ENCODE assay signal across 8 cellular contexts in the genomic region with DNA sequence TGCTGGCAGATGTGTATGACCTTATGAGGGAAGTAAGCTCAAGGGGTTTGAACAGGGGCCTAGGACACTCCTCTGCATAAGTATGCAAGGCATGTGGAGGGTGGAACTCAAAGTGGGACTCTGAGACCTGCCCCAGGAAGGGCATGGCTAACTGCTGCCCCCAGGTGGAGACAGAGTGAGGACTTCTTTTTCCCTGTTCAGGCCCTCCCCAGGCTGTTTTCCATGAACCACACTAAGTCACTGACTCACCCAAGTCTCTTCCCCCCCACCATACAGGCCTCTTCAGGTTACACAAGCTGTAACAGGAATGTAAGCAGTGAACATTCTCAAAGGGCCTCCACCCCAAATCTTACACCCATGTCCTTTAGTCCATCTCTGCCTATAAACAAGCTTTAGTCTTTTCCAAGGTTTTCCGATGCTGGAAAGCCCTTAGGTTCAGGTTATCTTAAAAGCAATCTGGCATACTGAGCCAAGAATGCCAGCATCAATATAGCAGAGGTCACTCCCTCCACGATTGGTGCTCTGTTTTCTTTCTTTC. TPM values are rescaled to one million over a fixed set of nuclear protein-coding genes. Genes with fewer than 3 reads are reported as not detected.
DNase-seq lines count a peak whose midpoint lies in the region; ATAC-seq and TF ChIP-seq lines count a peak whose summit lies in the region.

No MANE protein-coding gene starts in this region.

- no peaks in the 10 kb centered on the region for H3K9me3 Mint-ChIP-seq in activated T-cell treated with anti-CD3 and anti-CD28 coated beads, Interleukin-2, amount 50 U/mL, for 72 hours
- no peaks in the 10 kb centered on the region for H3K9me3 Mint-ChIP-seq in neural crest cell

- H2AFZ ChIP-seq in GM23248 (no peak overlapping the region), OCI-LY3 (ENCODE audit: low read depth, low read length) (no peak overlapping the region)

- H3K27me3 ChIP-seq in AG04450 (ENCODE audit: control insufficient read depth, insufficient read depth, low read length) (no peaks in the 10 kb centered on the region), GM23248 (replicated peaks; ENCODE audit: insufficient read depth) (no peaks in the 10 kb centered on the region), OCI-LY3 (ENCODE audit: low read depth, low read length) (no peaks in the 10 kb centered on the region), transverse colon (no peaks in the 10 kb centered on the region)

- no peak for TF ChIP-seq POLR2A in transverse colon (IDR thresholded peaks at IDR 0.05)

- H3F3A ChIP-seq in GM23248 (ENCODE audit: insufficient read depth), result peaks cover 73% of the 10 kb centered on the region

- CTCF ChIA-PET in AG04450 (lab: Charles Lee), result interaction anchor here (0.5 to 7.9 kb wide), 32 partner anchors 9 to 181 kb away, joined by 3 to 120 read pairs (median 5); a partner anchor contains a TSS

- peak overlapping the region; percentile 63 for H3K27ac Mint-ChIP-seq in activated T-cell treated with anti-CD3 and anti-CD28 coated beads, Interleukin-2, amount 50 U/mL, for 72 hours
- no peak overlapping the region for H3K27ac Mint-ChIP-seq in neural crest cell (ENCODE audit: unreplicated experiment)

- DNase-seq in AG04450 (ENCODE audit: low read depth, low spot score) (peak; percentile 97), GM23248 (peak; percentile 98), fibroblast of pulmonary artery (ENCODE audit: low read depth) (peak; percentile 98), neural crest cell (ENCODE audit: low read depth, low spot score) (peak; percentile 48), transverse colon (peak; percentile 94), NCI-H1092 (lab: John Stamatoyannopoulos, UW) (no peak)
- peak; percentile 75 to 77 for DNase-seq in activated T-cell treated with anti-CD3 and anti-CD28 coated beads, Interleukin-2, amount 50 U/mL, for 72 hours

- H3K36me3 Mint-ChIP-seq in activated T-cell treated with anti-CD3 and anti-CD28 coated beads, Interleukin-2, amount 50 U/mL, for 72 hours (ENCODE audit: insufficient read depth in 2 of 2), result peaks cover 6 to 22% of the 10 kb centered on the region in 2 donors
- H3K36me3 Mint-ChIP-seq in neural crest cell (ENCODE audit: low read depth), result peaks cover 43% of the 10 kb centered on the region

- H3K9me3 ChIP-seq in AG04450 (ENCODE audit: control insufficient read depth, insufficient read depth, low read length), result no peaks in the 10 kb centered on the region
- H3K9me3 ChIP-seq in GM23248 (ENCODE audit: low read depth), result no peaks in the 10 kb centered on the region
- H3K9me3 ChIP-seq in OCI-LY3 (ENCODE audit: insufficient read depth, low read length), result no peaks in the 10 kb centered on the region
- H3K9me3 ChIP-seq in transverse colon, result no peaks in the 10 kb centered on the region

- ATAC-seq in activated T-cell treated with anti-CD3 and anti-CD28 coated beads, Interleukin-2, amount 50 U/mL, for 72 hours (replicated peaks in 1 of 2), result peak in 1 of 2 donors; percentile 20

- H3K9ac ChIP-seq in GM23248 (peak overlapping the region; percentile 61), OCI-LY3 (ENCODE audit: low read length) (no peak overlapping the region)

- H3K4me3 ChIP-seq in AG04450 (ENCODE audit: low read depth, low read length) (no peak overlapping the region), GM23248 (peak overlapping the region; percentile 20; the same call in 1 of the 2 replicates), OCI-LY3 (ENCODE audit: low read length) (no peak overlapping the region), fibroblast of pulmonary artery (replicated peaks; ENCODE audit: low read depth, low read length) (no peak overlapping the region), transverse colon (no peak overlapping the region)

- no peak overlapping the region for H3K4me3 Mint-ChIP-seq in activated T-cell treated with anti-CD3 and anti-CD28 coated beads, Interleukin-2, amount 50 U/mL, for 72 hours
- H3K4me3 Mint-ChIP-seq in neural crest cell, result no peak overlapping the region

- H3K4me2 ChIP-seq in GM23248 (ENCODE audit: unreplicated experiment) (peak overlapping the region; percentile 54), OCI-LY3 (ENCODE audit: low read length) (no peak overlapping the region)

- H3K9me2 ChIP-seq in GM23248 (ENCODE audit: insufficient read depth), result no peaks in the 10 kb centered on the region

- POLR2A ChIA-PET in AG04450 (lab: Yijun Ruan, JAX), result interaction anchor here (0.5 to 2.0 kb wide), 15 partner anchors 11 to 269 kb away, joined by 3 to 29 read pairs (median 6); a partner anchor contains a TSS

- TF ChIP-seq CTCF in AG04450 (IDR thresholded peaks at IDR 0.05; ENCODE audit: low read depth, low read length) (peak; percentile 95), OCI-LY3 (IDR thresholded peaks at IDR 0.05; ENCODE audit: low read depth, low read length) (peak; percentile 92), fibroblast of pulmonary artery (IDR thresholded peaks at IDR 0.05; ENCODE audit: low read length, missing control alignments) (peak; percentile 94), neural crest cell (conservative IDR thresholded peaks at IDR 0.05) (peak; percentile 76), transverse colon (IDR thresholded peaks at IDR 0.05) (peak; percentile 71 to 90 (median 81))

- peaks cover 44% of the 10 kb centered on the region for H3K36me3 ChIP-seq in GM23248 (ENCODE audit: low read depth)
- H3K36me3 ChIP-seq in OCI-LY3 (replicated peaks; ENCODE audit: low read depth, low read length), result peaks cover 48% of the 10 kb centered on the region
- peaks cover 0 to 41% (median 7%) of the 10 kb centered on the region in 4 donors for H3K36me3 ChIP-seq in transverse colon

- peaks cover 41% of the 10 kb centered on the region for H3K4me1 ChIP-seq in GM23248 (ENCODE audit: insufficient read depth)
- H3K4me1 ChIP-seq in OCI-LY3 (ENCODE audit: low read length), result peaks cover 57% of the 10 kb centered on the region
- H3K4me1 ChIP-seq in transverse colon, result peaks cover 32 to 45% (median 38%) of the 10 kb centered on the region in 4 donors

- intact Hi-C loops in transverse colon (cut with DNase I; ENCODE audit: low total_unique reads), result no loop called here

- WGBS in GM23248 (ENCODE audit: low coverage in 1 of 2, low lambda C conversion rate in 2 of 2, missing lambda C conversion rate in 2 of 2), 2 experiments, result 12 to 16% methylated on average over 2 of the region's 2 CpGs
- WGBS in transverse colon (ENCODE audit: low coverage in 1 of 2), 2 donors, result 28 to 33% methylated on average over 1 to 2 of the region's 2 CpGs

- peaks cover 64% of the 10 kb centered on the region for H3K79me2 ChIP-seq in GM23248 (ENCODE audit: insufficient read depth)
- peaks cover 56% of the 10 kb centered on the region for H3K79me2 ChIP-seq in OCI-LY3 (ENCODE audit: low read length)

- peak overlapping the region; percentile 65 for H3K27ac ChIP-seq in AG04450 (ENCODE audit: low read depth, low read length)
- peak overlapping the region; percentile 86 for H3K27ac ChIP-seq in GM23248
- peak overlapping the region; percentile 96 for H3K27ac ChIP-seq in OCI-LY3 (ENCODE audit: low read length)
- H3K27ac ChIP-seq in transverse colon, result peak overlapping the region; percentile 91 to 100 (median 96)

- H3K27me3 Mint-ChIP-seq in activated T-cell treated with anti-CD3 and anti-CD28 coated beads, Interleukin-2, amount 50 U/mL, for 72 hours (ENCODE audit: low read depth), result no peaks in the 10 kb centered on the region
- H3K27me3 Mint-ChIP-seq in neural crest cell (ENCODE audit: low read depth), result no peaks in the 10 kb centered on the region

- no peaks in the 10 kb centered on the region; the same call in 1 of the 2 replicates for H4K20me1 ChIP-seq in GM23248 (ENCODE audit: insufficient read depth)
- peaks cover 14% of the 10 kb centered on the region; the same call in 1 of the 2 replicates for H4K20me1 ChIP-seq in OCI-LY3 (ENCODE audit: insufficient read depth, low read length)

- H3K4me1 Mint-ChIP-seq in activated T-cell treated with anti-CD3 and anti-CD28 coated beads, Interleukin-2, amount 50 U/mL, for 72 hours (ENCODE audit: low read depth), result peaks cover 75% of the 10 kb centered on the region
- H3K4me1 Mint-ChIP-seq in neural crest cell, result peaks cover 44% of the 10 kb centered on the region

- no peak for TF ChIP-seq EP300 in transverse colon (IDR thresholded peaks at IDR 0.05; ENCODE audit: low read depth)

- in situ Hi-C loops in GM23248 (cut with MboI) (no loop called here), transverse colon (cut with MboI; ENCODE audit: low pct_ligation_motif_present in 1 of 4, low pct_unique_long_range_greater_than_20kb in 1 of 4, low sequenced_read_pairs in 3 of 4) (loop anchor here in 1 of 4 donors (10.0 kb wide), 1 partner anchor 136 kb away; no protein-coding TSS in a partner anchor)

RNA-seq across cellular contexts. Expression of a gene that starts 13.1 kb away (rescaled TPM):
- polyA plus RNA-seq in AG04450 (2011; rRNA removed), result 2,186 and 2,474 TPM in 2 replicates
- polyA minus RNA-seq in AG04450 (2011; rRNA and poly(A)+ RNA removed), result 1,515 and 1,839 TPM in 2 replicates
- 1,322 and 1,677 TPM in 2 replicates for total RNA-seq in GM23248 (2014; rRNA removed; shearing (Covaris generic))
- 533 and 544 TPM in 2 replicates for polyA plus RNA-seq in GM23248 (2016; fragmentation: Nextera tagmentation; extraction: Ambion mirVana)
- 1,000 to 10,000 TPM; 2,565 to 2,667 TPM for total RNA-seq in activated T-cell treated with anti-CD3 and anti-CD28 coated beads, Interleukin-2, amount 50 U/mL, for 72 hours
- 2,024 and 2,072 TPM in 2 replicates for total RNA-seq in neural crest cell
- 1,000 to 10,000 TPM in 3 of 4 donors, 100 to 1,000 TPM in 1; 337 to 1,276 (median 1,207) TPM for total RNA-seq in transverse colon

RNA-seq across cellular contexts. Expression of a gene that starts 14.0 kb away (rescaled TPM):
- polyA plus RNA-seq in AG04450 (2011; rRNA removed) (231 and 243 TPM in 2 replicates), GM23248 (2016; fragmentation: Nextera tagmentation; extraction: Ambion mirVana) (163 and 167 TPM in 2 replicates)
- 780 and 843 TPM in 2 replicates for polyA minus RNA-seq in AG04450 (2011; rRNA and poly(A)+ RNA removed)
- 548 and 557 TPM in 2 replicates for total RNA-seq in GM23248 (2014; rRNA removed; shearing (Covaris generic))
- total RNA-seq in activated T-cell treated with anti-CD3 and anti-CD28 coated beads, Interleukin-2, amount 50 U/mL, for 72 hours, result 100 to 1,000 TPM in 1 of 2 donors, 10 to 100 TPM in 1; 80.3 to 131 TPM
- total RNA-seq in neural crest cell (0.65 and 1.2 TPM in 2 replicates), transverse colon (1,000 to 10,000 TPM in 1 of 4 donors, 100 to 1,000 TPM in 3; 561 to 1,032 (median 742) TPM)

RNA-seq across cellular contexts. Expression of a gene that starts 30.7 kb away (rescaled TPM):
- 7.8 and 9.0 TPM in 2 replicates for polyA plus RNA-seq in AG04450 (2011; rRNA removed)
- polyA minus RNA-seq in AG04450 (2011; rRNA and poly(A)+ RNA removed), result 6.3 and 6.4 TPM in 2 replicates
- total RNA-seq in GM23248 (2014; rRNA removed; shearing (Covaris generic)), result 6.1 and 7.7 TPM in 2 replicates
- polyA plus RNA-seq in GM23248 (2016; fragmentation: Nextera tagmentation; extraction: Ambion mirVana), result 11.1 and 12.1 TPM in 2 replicates
- total RNA-seq in activated T-cell treated with anti-CD3 and anti-CD28 coated beads, Interleukin-2, amount 50 U/mL, for 72 hours, result 10 to 100 TPM; 32.8 to 36.8 TPM
- total RNA-seq in neural crest cell, result 18.0 and 20.7 TPM in 2 replicates
- 10 to 100 TPM in 2 of 4 donors, 1 to 10 TPM in 2; 6.0 to 12.4 (median 9.8) TPM for total RNA-seq in transverse colon

RNA-seq across cellular contexts. Expression of a gene that starts 41.0 kb away (rescaled TPM):
- polyA plus RNA-seq in AG04450 (2011; rRNA removed) (22.9 and 36.7 TPM in 2 replicates), GM23248 (2016; fragmentation: Nextera tagmentation; extraction: Ambion mirVana) (26.3 and 28.9 TPM in 2 replicates)
- polyA minus RNA-seq in AG04450 (2011; rRNA and poly(A)+ RNA removed), result 63.1 and 79.4 TPM in 2 replicates
- 98.8 and 114 TPM in 2 replicates for total RNA-seq in GM23248 (2014; rRNA removed; shearing (Covaris generic))
- total RNA-seq in activated T-cell treated with anti-CD3 and anti-CD28 coated beads, Interleukin-2, amount 50 U/mL, for 72 hours, result 100 to 1,000 TPM; 173 to 241 TPM
- total RNA-seq in neural crest cell (195 and 203 TPM in 2 replicates), transverse colon (10 to 100 TPM; 42.0 to 80.1 (median 62.1) TPM)

RNA-seq across cellular contexts. Expression of a gene that starts 51.9 kb away (rescaled TPM):
- polyA plus RNA-seq in AG04450 (2011; rRNA removed) (17.1 and 18.6 TPM in 2 replicates), GM23248 (2016; fragmentation: Nextera tagmentation; extraction: Ambion mirVana) (32.8 and 34.8 TPM in 2 replicates)
- 15.8 and 18.9 TPM in 2 replicates for polyA minus RNA-seq in AG04450 (2011; rRNA and poly(A)+ RNA removed)
- 43.4 and 47.2 TPM in 2 replicates for total RNA-seq in GM23248 (2014; rRNA removed; shearing (Covaris generic))
- 100 to 1,000 TPM; 132 to 148 TPM for total RNA-seq in activated T-cell treated with anti-CD3 and anti-CD28 coated beads, Interleukin-2, amount 50 U/mL, for 72 hours
- total RNA-seq in neural crest cell (37.4 and 40.0 TPM in 2 replicates), transverse colon (10 to 100 TPM; 35.0 to 61.1 (median 44.9) TPM)

Comparison
In these comparisons a context has a peak if more than half of its experiments do, and no peak if none do; other contexts are left out.
1. RNA of a gene that starts 14.0 kb away (total RNA-seq): 561 to 1,032 TPM in transverse colon, 548 to 557 TPM in GM23248 and 80.3 to 131 TPM in activated T-cell treated with anti-CD3 and anti-CD28 coated beads, Interleukin-2, amount 50 U/mL, for 72 hours; 0.65 to 1.2 TPM in neural crest cell; every median in the first group is over 10 times any median in the second.
2. Peak in every context shown above with its lines, with median percentiles within 50 percentile points of each other: H3K27ac ChIP-seq and CTCF ChIP-seq.